13 cellular contexts compared by ENCODE assay signal in the genomic region with DNA sequence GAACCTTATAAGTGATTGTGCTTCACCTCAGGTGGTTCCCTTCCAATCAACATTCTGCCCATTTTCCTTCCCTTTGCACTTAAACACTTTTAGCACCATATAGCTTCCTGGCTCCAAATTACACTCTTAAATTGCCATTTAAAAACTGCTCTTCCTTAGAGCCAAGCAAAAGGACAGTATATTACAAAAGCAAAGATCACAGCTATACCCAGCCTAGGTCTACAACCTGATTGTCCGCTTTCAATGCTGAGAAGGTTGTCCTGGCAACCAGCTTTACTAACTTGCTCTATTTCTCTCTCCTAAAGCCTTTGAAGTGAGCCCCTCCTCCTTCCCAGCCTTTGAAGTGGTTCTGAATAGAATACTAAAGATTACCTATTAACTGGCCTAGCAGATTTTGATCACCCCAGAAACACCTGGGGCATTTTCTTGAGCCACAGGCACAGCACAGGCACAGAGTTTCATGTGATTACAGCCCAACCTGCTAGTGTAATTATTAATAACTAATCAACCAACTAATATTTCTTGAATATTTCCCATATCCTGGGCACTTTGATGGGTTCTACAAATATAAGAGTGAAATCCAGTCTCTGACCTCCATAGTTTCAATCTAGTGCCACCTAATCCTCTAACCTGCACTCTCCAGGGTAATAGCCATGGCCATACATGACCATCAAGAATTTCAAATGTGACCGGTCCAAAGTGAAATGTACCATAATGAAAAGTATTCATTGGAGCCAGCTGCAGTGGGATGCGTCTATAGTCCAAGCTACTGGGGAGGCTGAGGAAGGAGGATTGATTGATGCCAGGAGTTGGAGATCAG.
A peak's percentile ranks its signal among the peaks of the same experiment; 100 is the strongest.
DNase-seq lines count a peak whose midpoint lies in the region; ATAC-seq, FAIRE-seq and TF ChIP-seq lines count a peak whose summit lies in the region.
"Had no signal": no experiment of that assay in that cellular context is flagged by ENCODE, and none has a peak within 500 bp of the region (broad histone marks: within the 10 kb centered on the region; RNA-seq: fewer than 3 reads in every experiment).

No MANE protein-coding gene starts in this region.

- H3K27me3 ChIP-seq in gastrocnemius medialis = no peaks in the 10 kb centered on the region
- H3K27me3 ChIP-seq: SJSA1 had no signal

- H3K4me1 ChIP-seq in gastrocnemius medialis = no peaks in the 10 kb centered on the region
- H3K4me1 ChIP-seq: SJSA1 had no signal

- TF ChIP-seq CTCF in osteocyte (IDR thresholded peaks at IDR 0.05) = no peak
- TF ChIP-seq CTCF in gastrocnemius medialis (IDR thresholded peaks at IDR 0.05 in 4 of 5, conservative IDR thresholded peaks at IDR 0.05 in 1 of 5) = no peak

- no peak overlapping the region for H3K27ac Mint-ChIP-seq in osteocyte (ENCODE audit: unreplicated experiment)
- H3K27ac Mint-ChIP-seq: activated naive CD8-positive, alpha-beta T cell had no signal

- no peaks in the 10 kb centered on the region for H3K27me3 Mint-ChIP-seq in osteocyte (ENCODE audit: unreplicated experiment)
- H3K27me3 Mint-ChIP-seq: activated naive CD8-positive, alpha-beta T cell had no signal

- H3K9me3 Mint-ChIP-seq in osteocyte (ENCODE audit: unreplicated experiment) = no peaks in the 10 kb centered on the region

- H3K36me3 ChIP-seq in gastrocnemius medialis = no peaks in the 10 kb centered on the region
- H3K36me3 ChIP-seq: SJSA1, thoracic aorta had no signal

- H3K27ac ChIP-seq in gastrocnemius medialis = no peak overlapping the region
- H3K27ac ChIP-seq: SJSA1, thoracic aorta had no signal

- no peaks in the 10 kb centered on the region for H3K36me3 Mint-ChIP-seq in osteocyte (ENCODE audit: unreplicated experiment)
- H3K36me3 Mint-ChIP-seq: activated naive CD8-positive, alpha-beta T cell; CD4-positive, CD25-positive, alpha-beta regulatory T cell had no signal

- FAIRE-seq in GM12892 (lab: Jason Lieb, UNC) = no peak
- FAIRE-seq: HTR-8/SVneo had no signal

- TF ChIP-seq POLR2A in GM12892 (IDR thresholded peaks at IDR 0.05; ENCODE audit: low read depth, low read length) (no peak), gastrocnemius medialis (IDR thresholded peaks at IDR 0.05) (no peak)

- intact Hi-C loops in gastrocnemius medialis (cut with DNase I; ENCODE audit: low total_unique reads) = no loop called here

- H3K4me1 Mint-ChIP-seq in osteocyte (ENCODE audit: unreplicated experiment) = no peaks in the 10 kb centered on the region

- H3K4me3 Mint-ChIP-seq in osteocyte (ENCODE audit: unreplicated experiment) = no peak overlapping the region
- H3K4me3 Mint-ChIP-seq: activated naive CD8-positive, alpha-beta T cell; CD4-positive, CD25-positive, alpha-beta regulatory T cell had no signal

- no peak overlapping the region for H3K4me3 ChIP-seq in gastrocnemius medialis
- H3K4me3 ChIP-seq: SJSA1, thoracic aorta had no signal

- H3K9me3 ChIP-seq in gastrocnemius medialis = no peaks in the 10 kb centered on the region
- H3K9me3 ChIP-seq: SJSA1, thoracic aorta had no signal

- DNase-seq in GM12892 (ENCODE audit: insufficient read length) (peak; percentile 2), iPS DF 4.7 (ENCODE audit: extremely low read depth, low spot score) (peak; percentile 36), osteocyte (ENCODE audit: extremely low spot score, unreplicated experiment) (no peak), AG08395 (ENCODE audit: low spot score) (no peak), gastrocnemius medialis (no peak)
- no peak for DNase-seq in central memory CD4-positive, alpha-beta T cell
- DNase-seq: CD4-positive, CD25-positive, alpha-beta regulatory T cell had no signal

- ATAC-seq in GM21423 (IDR thresholded peaks at IDR 0.05; ENCODE audit: unreplicated experiment) (peak; percentile 98), HG03196 (IDR thresholded peaks at IDR 0.05; ENCODE audit: unreplicated experiment) (peak; percentile 94), gastrocnemius medialis (no peak)

- in situ Hi-C loops in gastrocnemius medialis (cut with MboI; ENCODE audit: low sequenced_read_pairs in 4 of 4) = no loop called here

Comparison
In these comparisons a context has a peak if more than half of its experiments do, and no peak if none do; other contexts are left out.
1. DNase-seq: peak in GM12892 (single experiment) and iPS DF 4.7 (single experiment); none in osteocyte (single experiment), AG08395 (single experiment), central memory CD4-positive, alpha-beta T cell (single experiment) and gastrocnemius medialis (0 of 2).
2. ATAC-seq: peak in GM21423 (single experiment) and HG03196 (single experiment); none in gastrocnemius medialis (0 of 2).